Comparison of ENCODE assay signal across 35 cellular contexts in genomic region chr4:122229857-122230256, GRCh38.
"Had no signal": no experiment of that assay in that cellular context is flagged by ENCODE, and none has a peak within 500 bp of the region (broad histone marks: within the 10 kb centered on the region; RNA-seq: fewer than 3 reads in every experiment).

No MANE protein-coding gene starts in this region.

- H3K9me3 Mint-ChIP-seq: activated CD4-positive, alpha-beta memory T cell treated with anti-CD3 and anti-CD28 coated beads for 36 hours; activated CD4-positive, alpha-beta T cell treated with anti-CD3 and anti-CD28 coated beads, Interleukin-2, amount 10 ng/mL, durations not matched to agents 24 days and 14 days; activated naive CD4-positive, alpha-beta T cell treated with anti-CD3 and anti-CD28 coated beads for 36 hours; activated naive CD4-positive, alpha-beta T cell treated with anti-CD3 and anti-CD28 coated beads, Interleukin-2, amount 50 U/mL, for 24 hours; activated naive CD8-positive, alpha-beta T cell treated with anti-CD3 and anti-CD28 coated beads for 36 hours; activated naive CD8-positive, alpha-beta T cell treated with anti-CD3 and anti-CD28 coated beads, Interleukin-2, amount 50 U/mL, for 24 hours; activated T-helper 1 cell treated with anti-CD3 and anti-CD28 coated beads, Interleukin-12 subunit alpha, Interleukin-12 subunit beta, Interleukin-2, Interleukin-4 antibody, amounts not matched to agents 30 ng/mL and 10 ng/mL and 1 ng/mL, durations not matched to agents 14 hours and 24 hours and 36 hours; activated T-helper 2 cell treated with anti-CD3 and anti-CD28 coated beads, Interferon-gamma antibody, Interleukin-2, Interleukin-4, amounts not matched to agents 10 μg/mL and 5 μg/mL and 100 μg/mL, durations not matched to agents 14 hours and 24 hours and 36 hours; effector memory CD8-positive, alpha-beta T cell; T-cell; T-helper 1 cell treated with Interleukin-12 subunit alpha and Interleukin-12 subunit beta and Interleukin-4 antibody, amounts not matched to agents 30 μg/mL and 1 μg/mL, for 36 hours; T-helper 2 cell treated with Interferon-gamma antibody and Interleukin-4, amounts not matched to agents 5 μg/mL and 100 μg/mL, for 36 hours had no signal

- ATAC-seq: activated CD4-positive, alpha-beta T cell treated with anti-CD3 and anti-CD28 coated beads for 36 hours; activated CD8-positive, alpha-beta memory T cell treated with anti-CD3 and anti-CD28 coated beads, Interleukin-2, amount 10 ng/mL, durations not matched to agents 7 days and 5 days; activated CD8-positive, alpha-beta T cell treated with anti-CD3 and anti-CD28 coated beads, Interleukin-2, amount 10 ng/mL, durations not matched to agents 7 days and 5 days; activated naive CD8-positive, alpha-beta T cell treated with anti-CD3 and anti-CD28 coated beads, Interleukin-2, amount 50 U/mL, for 24 hours; body of pancreas; effector memory CD8-positive, alpha-beta T cell; gastroesophageal sphincter; T-cell had no signal

- H3K4me1 ChIP-seq: adrenal gland, esophagus muscularis mucosa, gastroesophageal sphincter had no signal

- H3K4me1 Mint-ChIP-seq: activated CD4-positive, alpha-beta T cell treated with anti-CD3 and anti-CD28 coated beads for 36 hours; activated naive CD4-positive, alpha-beta T cell treated with anti-CD3 and anti-CD28 coated beads, Interleukin-2, amount 50 U/mL, for 24 hours; activated naive CD8-positive, alpha-beta T cell treated with anti-CD3 and anti-CD28 coated beads for 36 hours; activated naive CD8-positive, alpha-beta T cell treated with anti-CD3 and anti-CD28 coated beads, Interleukin-2, amount 50 U/mL, for 24 hours had no signal

- H3K27me3 Mint-ChIP-seq: activated CD4-positive, alpha-beta memory T cell treated with anti-CD3 and anti-CD28 coated beads for 36 hours; activated CD4-positive, alpha-beta T cell treated with anti-CD3 and anti-CD28 coated beads for 36 hours; activated CD4-positive, alpha-beta T cell treated with anti-CD3 and anti-CD28 coated beads, Interleukin-2, amount 10 ng/mL, durations not matched to agents 24 days and 14 days; activated CD8-positive, alpha-beta memory T cell treated with anti-CD3 and anti-CD28 coated beads, Interleukin-2, amount 10 ng/mL, durations not matched to agents 7 days and 5 days; activated naive CD4-positive, alpha-beta T cell treated with anti-CD3 and anti-CD28 coated beads, Interleukin-2, amount 50 U/mL, for 24 hours; activated naive CD8-positive, alpha-beta T cell treated with anti-CD3 and anti-CD28 coated beads for 36 hours; activated naive CD8-positive, alpha-beta T cell treated with anti-CD3 and anti-CD28 coated beads, Interleukin-2, amount 50 U/mL, for 24 hours; effector memory CD8-positive, alpha-beta T cell; T-cell had no signal

- H3K4me3 ChIP-seq: adrenal gland, body of pancreas, esophagus muscularis mucosa, gastroesophageal sphincter had no signal

- H3K27ac Mint-ChIP-seq: activated CD4-positive, alpha-beta memory T cell treated with anti-CD3 and anti-CD28 coated beads for 36 hours; activated CD4-positive, alpha-beta T cell treated with anti-CD3 and anti-CD28 coated beads for 36 hours; activated CD4-positive, alpha-beta T cell treated with anti-CD3 and anti-CD28 coated beads, Interleukin-2, amount 10 ng/mL, durations not matched to agents 24 days and 14 days; activated CD8-positive, alpha-beta memory T cell treated with anti-CD3 and anti-CD28 coated beads, Interleukin-2, amount 10 ng/mL, durations not matched to agents 7 days and 5 days; activated CD8-positive, alpha-beta T cell treated with anti-CD3 and anti-CD28 coated beads, Interleukin-2, amount 10 ng/mL, durations not matched to agents 7 days and 5 days; activated naive CD4-positive, alpha-beta T cell treated with anti-CD3 and anti-CD28 coated beads for 36 hours; activated naive CD4-positive, alpha-beta T cell treated with anti-CD3 and anti-CD28 coated beads, Interleukin-2, amount 50 U/mL, for 24 hours; activated naive CD8-positive, alpha-beta T cell treated with anti-CD3 and anti-CD28 coated beads for 36 hours; activated naive CD8-positive, alpha-beta T cell treated with anti-CD3 and anti-CD28 coated beads, Interleukin-2, amount 50 U/mL, for 24 hours; activated T-helper 1 cell treated with anti-CD3 and anti-CD28 coated beads, Interleukin-12 subunit alpha, Interleukin-12 subunit beta, Interleukin-2, Interleukin-4 antibody, amounts not matched to agents 30 ng/mL and 10 ng/mL and 1 ng/mL, durations not matched to agents 14 hours and 24 hours and 36 hours; activated T-helper 2 cell treated with anti-CD3 and anti-CD28 coated beads, Interferon-gamma antibody, Interleukin-2, Interleukin-4, amounts not matched to agents 10 μg/mL and 5 μg/mL and 100 μg/mL, durations not matched to agents 14 hours and 24 hours and 36 hours; effector memory CD8-positive, alpha-beta T cell; T-cell; T-helper 1 cell treated with Interleukin-12 subunit alpha and Interleukin-12 subunit beta and Interleukin-4 antibody, amounts not matched to agents 30 μg/mL and 1 μg/mL, for 36 hours; T-helper 2 cell treated with Interferon-gamma antibody and Interleukin-4, amounts not matched to agents 5 μg/mL and 100 μg/mL, for 36 hours had no signal

- H3K27ac ChIP-seq: adrenal gland, body of pancreas, esophagus muscularis mucosa, gastroesophageal sphincter had no signal

- DNase-seq: activated CD4-positive, alpha-beta memory T cell treated with anti-CD3 and anti-CD28 coated beads for 36 hours; activated CD4-positive, alpha-beta T cell treated with anti-CD3 and anti-CD28 coated beads for 36 hours; activated CD4-positive, alpha-beta T cell treated with anti-CD3 and anti-CD28 coated beads, Interleukin-2, amount 10 ng/mL, durations not matched to agents 24 days and 14 days; activated CD4-positive, CD25-positive, alpha-beta regulatory T cell; activated CD4-positive, CD25-positive, alpha-beta regulatory T cell treated with anti-CD3 and anti-CD28 coated beads, Interleukin-2, amount 50 U/mL, for 72 hours; activated CD8-positive, alpha-beta memory T cell treated with anti-CD3 and anti-CD28 coated beads, Interleukin-2, amount 10 ng/mL, durations not matched to agents 7 days and 5 days; activated CD8-positive, alpha-beta memory T cell treated with anti-CD3 and anti-CD28 coated beads, Interleukin-2, amount 50 U/mL, for 4 hours; activated CD8-positive, alpha-beta T cell treated with anti-CD3 and anti-CD28 coated beads, Interleukin-2, amount 10 ng/mL, durations not matched to agents 7 days and 5 days; activated effector memory CD4-positive, alpha-beta T cell treated with anti-CD3 and anti-CD28 coated beads, Interleukin-2, amount 50 U/mL, for 16 hours; activated naive CD4-positive, alpha-beta T cell treated with anti-CD3 and anti-CD28 coated beads for 36 hours; activated naive CD8-positive, alpha-beta T cell treated with anti-CD3 and anti-CD28 coated beads for 36 hours; activated naive CD8-positive, alpha-beta T cell treated with anti-CD3 and anti-CD28 coated beads, Interleukin-2, amount 50 U/mL, for 24 hours; activated T-cell treated with anti-CD3 and anti-CD28 coated beads, Interleukin-2, amount 50 U/mL, for 1 hour; activated T-cell treated with anti-CD3 and anti-CD28 coated beads, Interleukin-2, amount 50 U/mL, for 48 hours; adrenal gland; amygdala; aorta; body of pancreas; caudate nucleus; cortex of kidney; dermis blood vessel endothelial cell; effector CD4-positive, alpha-beta T cell; effector memory CD8-positive, alpha-beta T cell; erythroblast; foreskin melanocyte; SW 1271; T-cell; T1000 had no signal

- H3K27me3 ChIP-seq: adrenal gland, body of pancreas, esophagus muscularis mucosa, gastroesophageal sphincter had no signal

- H3K4me3 Mint-ChIP-seq: activated CD4-positive, alpha-beta memory T cell treated with anti-CD3 and anti-CD28 coated beads for 36 hours; activated CD4-positive, alpha-beta T cell treated with anti-CD3 and anti-CD28 coated beads for 36 hours; activated CD4-positive, alpha-beta T cell treated with anti-CD3 and anti-CD28 coated beads, Interleukin-2, amount 10 ng/mL, durations not matched to agents 24 days and 14 days; activated CD8-positive, alpha-beta memory T cell treated with anti-CD3 and anti-CD28 coated beads, Interleukin-2, amount 10 ng/mL, durations not matched to agents 7 days and 5 days; activated CD8-positive, alpha-beta T cell treated with anti-CD3 and anti-CD28 coated beads, Interleukin-2, amount 10 ng/mL, durations not matched to agents 7 days and 5 days; activated naive CD4-positive, alpha-beta T cell treated with anti-CD3 and anti-CD28 coated beads for 36 hours; activated naive CD4-positive, alpha-beta T cell treated with anti-CD3 and anti-CD28 coated beads, Interleukin-2, amount 50 U/mL, for 24 hours; activated naive CD8-positive, alpha-beta T cell treated with anti-CD3 and anti-CD28 coated beads for 36 hours; activated naive CD8-positive, alpha-beta T cell treated with anti-CD3 and anti-CD28 coated beads, Interleukin-2, amount 50 U/mL, for 24 hours; activated T-helper 1 cell treated with anti-CD3 and anti-CD28 coated beads, Interleukin-12 subunit alpha, Interleukin-12 subunit beta, Interleukin-2, Interleukin-4 antibody, amounts not matched to agents 30 ng/mL and 10 ng/mL and 1 ng/mL, durations not matched to agents 14 hours and 24 hours and 36 hours; effector memory CD8-positive, alpha-beta T cell; T-cell; T-helper 1 cell treated with Interleukin-12 subunit alpha and Interleukin-12 subunit beta and Interleukin-4 antibody, amounts not matched to agents 30 μg/mL and 1 μg/mL, for 36 hours; T-helper 2 cell treated with Interferon-gamma antibody and Interleukin-4, amounts not matched to agents 5 μg/mL and 100 μg/mL, for 36 hours had no signal

- H3K9me3 ChIP-seq: adrenal gland, body of pancreas, esophagus muscularis mucosa, gastroesophageal sphincter had no signal
